ENCODE assay signal across 27 cellular contexts in the genomic region with DNA sequence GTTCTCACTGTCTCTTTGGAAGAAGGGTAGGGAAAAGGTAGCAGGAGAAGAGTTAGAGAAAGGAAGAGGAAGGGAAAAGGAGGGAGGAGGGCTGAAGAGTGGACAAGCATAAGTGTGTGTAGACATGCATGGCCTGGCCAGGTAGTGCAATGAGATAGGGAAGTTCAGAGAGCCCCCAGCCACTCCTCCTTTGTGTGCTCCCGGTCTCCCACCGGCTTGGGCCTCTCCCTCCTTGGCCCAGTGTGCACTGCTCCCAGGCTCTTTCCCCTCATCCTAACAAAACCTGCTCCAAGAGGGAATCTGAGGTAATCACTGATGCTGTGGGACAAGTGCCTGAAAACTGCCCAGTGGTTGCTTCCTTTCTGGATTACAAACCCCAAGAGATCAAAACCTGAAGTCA. TPM values are rescaled to one million over a fixed set of nuclear protein-coding genes. Genes with fewer than 3 reads are reported as not detected.
"Had no signal": no experiment of that assay in that cellular context is flagged by ENCODE, and none has a peak within 500 bp of the region (broad histone marks: within the 10 kb centered on the region; RNA-seq: fewer than 3 reads in every experiment).

No MANE protein-coding gene starts in this region.

- H3K9me3 ChIP-seq: gastrocnemius medialis, neutrophil, pancreas, sigmoid colon, thoracic aorta, tibial nerve, upper lobe of left lung had no signal

- H3K27ac Mint-ChIP-seq: endodermal cell; nephron progenitor cell; stimulated activated effector memory CD8-positive, alpha-beta T cell treated with anti-CD3 and anti-CD28 coated beads, Interleukin-12 subunit alpha, Interleukin-12 subunit beta, amount 100 ng/mL, for 72 hours; stimulated activated naive CD8-positive, alpha-beta T cell treated with anti-CD3 and anti-CD28 coated beads, Interleukin-15, Interleukin-2, amounts not matched to agents 100 ng/mL and 50 ng/mL, for 24 hours had no signal

- H3K36me3 Mint-ChIP-seq: naive thymus-derived CD4-positive, alpha-beta T cell; stimulated activated effector memory CD8-positive, alpha-beta T cell treated with anti-CD3 and anti-CD28 coated beads, Interleukin-12 subunit alpha, Interleukin-12 subunit beta, amount 100 ng/mL, for 72 hours had no signal

- H3K4me3 Mint-ChIP-seq: endodermal cell; naive thymus-derived CD4-positive, alpha-beta T cell; nephron progenitor cell; stimulated activated naive CD8-positive, alpha-beta T cell treated with anti-CD3 and anti-CD28 coated beads, Interleukin-15, Interleukin-2, amounts not matched to agents 100 ng/mL and 50 ng/mL, for 24 hours had no signal

- ATAC-seq: esophagus mucosa; gastrocnemius medialis; left lobe of liver; naive thymus-derived CD4-positive, alpha-beta T cell; pancreas; stimulated activated effector memory CD8-positive, alpha-beta T cell treated with anti-CD3 and anti-CD28 coated beads, Interleukin-12 subunit alpha, Interleukin-12 subunit beta, amount 100 ng/mL, for 72 hours had no signal

- DNase-seq: effector CD8-positive, alpha-beta T cell; endodermal cell; foreskin fibroblast; gastrocnemius medialis; head of caudate nucleus; mesenchymal stem cell; midbrain; naive thymus-derived CD4-positive, alpha-beta T cell; nephron progenitor cell; pancreas; sigmoid colon; stimulated activated CD4-positive, alpha-beta T cell treated with anti-CD3 and anti-CD28 coated beads, Interleukin-2, amount 100 ng/mL, for 24 hours; stimulated activated CD4-positive, alpha-beta T cell treated with anti-CD3 and anti-CD28 coated beads, Interleukin-4, amount 100 ng/mL, for 24 hours had no signal

- H3K9me3 Mint-ChIP-seq: endodermal cell; naive thymus-derived CD4-positive, alpha-beta T cell; nephron progenitor cell; stimulated activated effector memory CD8-positive, alpha-beta T cell treated with anti-CD3 and anti-CD28 coated beads, Interleukin-12 subunit alpha, Interleukin-12 subunit beta, amount 100 ng/mL, for 72 hours; stimulated activated naive CD8-positive, alpha-beta T cell treated with anti-CD3 and anti-CD28 coated beads, Interleukin-15, Interleukin-2, amounts not matched to agents 100 ng/mL and 50 ng/mL, for 24 hours had no signal

RNA-seq across cellular contexts. Expression of gene LEMD1, which starts 10.3 kb away (rescaled TPM):
- total RNA-seq: gastrocnemius medialis, glomerular endothelial cell, left lobe of liver, lower leg skin, lung microvascular endothelial cell, posterior vena cava, pulmonary artery endothelial cell, sigmoid colon, skeletal muscle tissue, thoracic aorta, tibial nerve had no signal

RNA-seq across cellular contexts. Expression of gene BLACAT1, which starts 23.7 kb away (rescaled TPM):
- total RNA-seq: gastrocnemius medialis, glomerular endothelial cell, lung microvascular endothelial cell, posterior vena cava, pulmonary artery endothelial cell, skeletal muscle tissue, thoracic aorta had no signal
